8 cellular contexts compared by ENCODE assay signal in the genomic region with DNA sequence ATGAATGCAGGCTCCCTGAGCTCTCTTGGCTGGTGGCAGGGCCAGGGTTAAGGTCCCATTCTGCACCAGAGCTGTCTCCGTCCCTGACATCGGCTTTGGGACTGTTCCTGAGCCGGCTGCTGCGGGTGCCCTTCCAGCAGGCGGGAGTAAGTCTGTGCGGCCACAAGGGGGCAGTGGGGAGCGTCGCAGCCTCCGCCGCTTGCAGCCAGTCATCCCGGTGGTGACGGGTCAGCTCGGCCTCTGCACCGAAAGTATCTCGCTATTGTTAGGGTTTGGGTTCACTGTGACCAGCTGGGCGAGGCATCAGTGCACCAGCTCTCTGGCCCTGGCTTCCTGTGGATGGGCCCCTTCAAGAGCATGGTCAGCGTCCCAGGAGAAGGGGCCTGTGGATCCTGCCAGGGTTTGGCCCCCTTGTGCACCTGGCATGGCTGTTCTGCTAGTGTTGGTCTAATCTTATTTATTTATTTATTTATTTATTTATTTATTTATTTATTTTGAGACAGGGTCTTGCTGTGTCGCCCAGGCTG.
DNase-seq lines count a peak whose midpoint lies in the region; ATAC-seq and TF ChIP-seq lines count a peak whose summit lies in the region.

No MANE protein-coding gene starts in this region.

- no peak overlapping the region for H3K4me3 ChIP-seq in AG09309 (ENCODE audit: control insufficient read depth, low read depth, low read length)

- peak; percentile 98 for TF ChIP-seq CTCF in AG09309 (IDR thresholded peaks at IDR 0.05; ENCODE audit: control insufficient read depth, insufficient read depth, low read depth, low read length, missing control alignments)

- ATAC-seq in HG02678 (IDR thresholded peaks at IDR 0.05; ENCODE audit: unreplicated experiment), result no peak

- DNase-seq in AG09309 (ENCODE audit: low read depth) (no peak), GM19240 (ENCODE audit: insufficient read length, low spot score) (peak; percentile 93), NCI-H1694 treated with DMSO at 0.1 percent for 48 hours (lab: John Stamatoyannopoulos, UW) (peak; percentile 34), cerebellar cortex (ENCODE audit: low spot score) (peak; percentile 86), kidney tubule cell (ENCODE audit: low spot score) (peak; percentile 87)
- DNase-seq in activated CD4-positive, alpha-beta T cell treated with anti-CD3 and anti-CD28 coated beads for 1 hour, result peak; percentile 51
- peak; percentile 64 to 72 for DNase-seq in stimulated activated CD4-positive, alpha-beta T cell treated with anti-CD3 and anti-CD28 coated beads, Interleukin-1b, Interleukin-23, amount 100 ng/mL, for 4 hours (ENCODE audit: low read depth in 2 of 2)
